19 cellular contexts compared by ENCODE assay signal in the genomic region with DNA sequence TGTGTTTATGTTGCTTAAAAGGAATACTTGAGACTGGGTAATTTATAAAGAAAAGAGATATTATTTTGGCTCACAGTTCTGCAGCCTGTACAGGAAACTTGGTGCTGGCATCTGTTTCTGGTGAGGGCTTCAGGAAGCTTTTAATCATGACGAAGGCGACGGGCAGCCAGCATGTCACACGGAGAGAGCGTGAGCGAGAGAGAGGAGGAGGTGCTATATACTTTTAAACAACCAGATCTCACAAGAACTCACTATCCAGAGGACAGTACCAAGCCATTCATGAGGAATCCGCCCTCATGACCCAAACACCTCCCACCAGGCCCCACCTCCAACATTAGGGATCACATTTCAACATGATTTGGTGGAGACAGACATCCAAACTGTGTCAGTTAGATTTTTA.
"Had no signal": no experiment of that assay in that cellular context is flagged by ENCODE, and none has a peak within 500 bp of the region (broad histone marks: within the 10 kb centered on the region; RNA-seq: fewer than 3 reads in every experiment).

No MANE protein-coding gene starts in this region.

- H3K27ac Mint-ChIP-seq: activated naive CD8-positive, alpha-beta T cell; dendritic cell treated with granulocyte-macrophage colony-stimulating factor and Interleukin-4, amounts not matched to agents 40 ng/mL and 50 ng/mL, for 4 days; memory B cell; naive thymus-derived CD4-positive, alpha-beta T cell; stimulated activated naive B cell treated with anti-CD40 and anti-IgM and Interleukin-4, amounts not matched to agents 10 μg/mL and 1 μg/mL and 100 μg/mL, for 72 hours; T-helper 1 cell treated with Interleukin-12 subunit alpha and Interleukin-12 subunit beta and Interleukin-4 antibody, amounts not matched to agents 30 μg/mL and 1 μg/mL, for 36 hours had no signal

- H3K36me3 Mint-ChIP-seq: activated naive CD8-positive, alpha-beta T cell; memory B cell; naive thymus-derived CD4-positive, alpha-beta T cell; stimulated activated naive B cell treated with anti-CD40 and anti-IgM and Interleukin-4, amounts not matched to agents 10 μg/mL and 1 μg/mL and 100 μg/mL, for 72 hours had no signal

- H3K4me1 Mint-ChIP-seq: memory B cell; naive thymus-derived CD4-positive, alpha-beta T cell; stimulated activated naive B cell treated with anti-CD40 and anti-IgM and Interleukin-4, amounts not matched to agents 10 μg/mL and 1 μg/mL and 100 μg/mL, for 72 hours had no signal

- H3K4me3 Mint-ChIP-seq: activated naive CD8-positive, alpha-beta T cell; dendritic cell treated with granulocyte-macrophage colony-stimulating factor and Interleukin-4, amounts not matched to agents 40 ng/mL and 50 ng/mL, for 4 days; memory B cell; naive thymus-derived CD4-positive, alpha-beta T cell; stimulated activated naive B cell treated with anti-CD40 and anti-IgM and Interleukin-4, amounts not matched to agents 10 μg/mL and 1 μg/mL and 100 μg/mL, for 72 hours; T-helper 1 cell treated with Interleukin-12 subunit alpha and Interleukin-12 subunit beta and Interleukin-4 antibody, amounts not matched to agents 30 μg/mL and 1 μg/mL, for 36 hours had no signal

- H3K27me3 ChIP-seq: neutrophil, pancreas, tibial artery, uterus had no signal

- H3K27me3 Mint-ChIP-seq: activated naive CD8-positive, alpha-beta T cell; dendritic cell treated with granulocyte-macrophage colony-stimulating factor and Interleukin-4, amounts not matched to agents 40 ng/mL and 50 ng/mL, for 4 days had no signal

- DNase-seq: activated CD4-positive, alpha-beta T cell treated with anti-CD3 and anti-CD28 coated beads for 1 hour; activated CD4-positive, alpha-beta T cell treated with anti-CD3 and anti-CD28 coated beads, Interleukin-2, amount 50 U/mL, for 4 hours; amniotic stem cell; effector memory CD4-positive, alpha-beta T cell; foreskin melanocyte; left ventricle myocardium inferior; naive thymus-derived CD4-positive, alpha-beta T cell; pancreas; stimulated activated naive B cell treated with anti-CD40 and anti-IgM and Interleukin-4, amounts not matched to agents 10 μg/mL and 1 μg/mL and 100 μg/mL, for 72 hours; tibial artery; uterus had no signal

- H3K9me3 Mint-ChIP-seq: T-helper 1 cell treated with Interleukin-12 subunit alpha and Interleukin-12 subunit beta and Interleukin-4 antibody, amounts not matched to agents 30 μg/mL and 1 μg/mL, for 36 hours had no signal

- H3K4me1 ChIP-seq: uterus had no signal

- H3K9me3 ChIP-seq: left ventricle myocardium inferior, neutrophil, pancreas, tibial artery, uterus had no signal

- ATAC-seq: naive thymus-derived CD4-positive, alpha-beta T cell; pancreas; sciatic nerve; stimulated activated naive B cell treated with anti-CD40 and anti-IgM and Interleukin-4, amounts not matched to agents 10 μg/mL and 1 μg/mL and 100 μg/mL, for 72 hours had no signal

- H3K27ac ChIP-seq: left ventricle myocardium inferior, neutrophil, pancreas, tibial artery, uterus, VCaP had no signal

- H3K36me3 ChIP-seq: left ventricle myocardium inferior, neutrophil, pancreas, tibial artery, uterus had no signal

- H3K4me2 ChIP-seq: smooth muscle cell had no signal

- H3K4me3 ChIP-seq: left ventricle myocardium inferior, pancreas, smooth muscle cell, tibial artery, uterus had no signal

- FAIRE-seq: pancreas had no signal
